9 cellular contexts compared by ENCODE assay signal in the genomic region with DNA sequence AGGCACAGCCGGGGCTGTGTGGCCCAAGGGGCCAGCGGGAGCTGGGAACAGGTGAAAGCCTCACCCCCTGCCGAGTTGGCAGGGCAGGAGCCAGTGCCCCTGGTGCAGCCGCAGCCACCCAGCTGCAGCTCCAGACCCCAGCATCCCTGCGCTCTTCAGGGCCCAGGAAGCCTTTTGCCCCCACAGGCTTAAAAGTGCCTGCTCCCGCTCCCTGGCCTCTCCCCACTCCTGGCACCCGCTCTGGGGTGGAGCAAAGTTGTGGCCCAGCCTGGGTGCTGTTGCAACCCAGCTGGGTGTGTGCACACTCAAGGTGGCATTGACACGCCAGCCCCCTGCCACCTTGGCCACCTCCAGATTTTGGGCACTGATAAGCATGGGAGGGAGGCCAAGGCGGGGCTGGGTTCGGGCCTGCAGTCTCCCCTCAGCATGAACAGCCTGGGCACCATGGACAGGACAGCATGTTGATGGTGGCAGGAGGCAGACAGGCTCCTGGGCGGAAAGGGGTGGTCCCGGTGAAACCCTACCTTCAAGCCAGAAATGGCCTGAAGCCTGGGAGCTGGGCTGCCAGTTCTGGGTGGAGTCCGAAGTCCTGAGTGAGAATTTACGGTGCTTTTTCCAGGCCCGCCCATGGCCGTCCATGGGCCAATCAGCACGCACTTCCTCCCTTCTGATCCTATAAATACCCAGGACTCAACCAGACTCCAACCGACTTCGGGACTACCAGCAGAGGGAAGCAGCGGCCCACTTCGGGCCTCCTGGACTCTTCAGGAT. TPM values are rescaled to one million over a fixed set of nuclear protein-coding genes. Genes with fewer than 3 reads are reported as not detected.
A peak's percentile ranks its signal among the peaks of the same experiment; 100 is the strongest.
DNase-seq lines count a peak whose midpoint lies in the region; ATAC-seq and TF ChIP-seq lines count a peak whose summit lies in the region.
"Had no signal": no experiment of that assay in that cellular context is flagged by ENCODE, and none has a peak within 500 bp of the region (broad histone marks: within the 10 kb centered on the region; RNA-seq: fewer than 3 reads in every experiment).

No MANE protein-coding gene starts in this region.

- ATAC-seq in Right ventricle myocardium inferior: peak; percentile 37
- ATAC-seq in sciatic nerve: no peak

- no peak overlapping the region for H3K9ac ChIP-seq in NT2/D1 (ENCODE audit: insufficient read length, low read depth)

- H3K27me3 Mint-ChIP-seq in type B pancreatic cell: peaks cover 52% of the 10 kb centered on the region
- peaks cover 19% of the 10 kb centered on the region for H3K27me3 Mint-ChIP-seq in T-helper 2 cell treated with Interferon-gamma antibody and Interleukin-4, amounts not matched to agents 5 μg/mL and 100 μg/mL, for 36 hours (ENCODE audit: low read depth)

- DNase-seq in Right ventricle myocardium inferior (ENCODE audit: missing footprints): no peak
- DNase-seq in cardiac septum (ENCODE audit: low spot score): no peak
- peak; percentile 6 for DNase-seq in NT2/D1 (ENCODE audit: low read depth, low spot score)
- peak; percentile 33 for DNase-seq in fibroblast of peridontal ligament (ENCODE audit: extremely low read depth)
- DNase-seq in type B pancreatic cell (ENCODE audit: extremely low spot score, unreplicated experiment): no peak
- DNase-seq in sciatic nerve (ENCODE audit: low spot score): no peak
- DNase-seq in T-helper 2 cell treated with Interferon-gamma antibody and Interleukin-4, amounts not matched to agents 5 μg/mL and 100 μg/mL, for 36 hours (ENCODE audit: low spot score): no peak
- DNase-seq in dedifferentiated amniotic fluid mesenchymal stem cell (ENCODE audit: extremely low spot score): no peak
- DNase-seq: activated naive CD8-positive, alpha-beta T cell treated with anti-CD3 and anti-CD28 coated beads, Interleukin-2, amount 10 ng/mL, durations not matched to agents 7 days and 5 days had no signal

- no peaks in the 10 kb centered on the region for H3K4me1 ChIP-seq in NT2/D1 (ENCODE audit: insufficient read depth, insufficient read length)

- no peak overlapping the region for H3K4me3 ChIP-seq in NT2/D1 (ENCODE audit: insufficient read length, low read depth)

- no peak overlapping the region for H3K4me3 Mint-ChIP-seq in type B pancreatic cell
- no peak overlapping the region for H3K4me3 Mint-ChIP-seq in T-helper 2 cell treated with Interferon-gamma antibody and Interleukin-4, amounts not matched to agents 5 μg/mL and 100 μg/mL, for 36 hours
- H3K4me3 Mint-ChIP-seq: activated naive CD8-positive, alpha-beta T cell treated with anti-CD3 and anti-CD28 coated beads, Interleukin-2, amount 10 ng/mL, durations not matched to agents 7 days and 5 days had no signal

- no peak overlapping the region for H3K27ac Mint-ChIP-seq in type B pancreatic cell
- H3K27ac Mint-ChIP-seq in T-helper 2 cell treated with Interferon-gamma antibody and Interleukin-4, amounts not matched to agents 5 μg/mL and 100 μg/mL, for 36 hours: no peak overlapping the region
- H3K27ac Mint-ChIP-seq: activated naive CD8-positive, alpha-beta T cell treated with anti-CD3 and anti-CD28 coated beads, Interleukin-2, amount 10 ng/mL, durations not matched to agents 7 days and 5 days had no signal

- H3K27me3 ChIP-seq in NT2/D1 (ENCODE audit: insufficient read depth, insufficient read length): no peaks in the 10 kb centered on the region

- H3K9me3 Mint-ChIP-seq in type B pancreatic cell: no peaks in the 10 kb centered on the region
- no peaks in the 10 kb centered on the region for H3K9me3 Mint-ChIP-seq in T-helper 2 cell treated with Interferon-gamma antibody and Interleukin-4, amounts not matched to agents 5 μg/mL and 100 μg/mL, for 36 hours
- H3K9me3 Mint-ChIP-seq: activated naive CD8-positive, alpha-beta T cell treated with anti-CD3 and anti-CD28 coated beads, Interleukin-2, amount 10 ng/mL, durations not matched to agents 7 days and 5 days had no signal

- intact Hi-C loops in Right ventricle myocardium inferior (cut with DNase I) (no loop called here), cardiac septum (cut with DNase I) (no loop called here), sciatic nerve (cut with DNase I) (no loop called here)

- peaks cover 23% of the 10 kb centered on the region for H3K9me3 ChIP-seq in NT2/D1 (ENCODE audit: insufficient read depth, low read length)

- no peaks in the 10 kb centered on the region for H3K4me1 Mint-ChIP-seq in type B pancreatic cell (ENCODE audit: unreplicated experiment)
- H3K4me1 Mint-ChIP-seq in T-helper 2 cell treated with Interferon-gamma antibody and Interleukin-4, amounts not matched to agents 5 μg/mL and 100 μg/mL, for 36 hours (ENCODE audit: low read depth): no peaks in the 10 kb centered on the region
- H3K4me1 Mint-ChIP-seq: activated naive CD8-positive, alpha-beta T cell treated with anti-CD3 and anti-CD28 coated beads, Interleukin-2, amount 10 ng/mL, durations not matched to agents 7 days and 5 days had no signal

- TF ChIP-seq CTCF in type B pancreatic cell (conservative IDR thresholded peaks at IDR 0.05): peak; percentile 51

- no peaks in the 10 kb centered on the region for H3K36me3 Mint-ChIP-seq in type B pancreatic cell
- H3K36me3 Mint-ChIP-seq in T-helper 2 cell treated with Interferon-gamma antibody and Interleukin-4, amounts not matched to agents 5 μg/mL and 100 μg/mL, for 36 hours (ENCODE audit: low read depth): no peaks in the 10 kb centered on the region
- H3K36me3 Mint-ChIP-seq: activated naive CD8-positive, alpha-beta T cell treated with anti-CD3 and anti-CD28 coated beads, Interleukin-2, amount 10 ng/mL, durations not matched to agents 7 days and 5 days had no signal

- H3K36me3 ChIP-seq in NT2/D1 (ENCODE audit: insufficient read depth, insufficient read length, low read length): no peaks in the 10 kb centered on the region

RNA-seq across cellular contexts. Expression of a gene that starts 23.5 kb away (rescaled TPM):
- total RNA-seq in Right ventricle myocardium inferior: 52.3 TPM
- total RNA-seq in cardiac septum: 48.8 TPM
- 51.7 and 69.4 TPM in 2 replicates for total RNA-seq in type B pancreatic cell (ENCODE audit: low replicate concordance)
- total RNA-seq in sciatic nerve: 42.5 TPM

RNA-seq across cellular contexts. Expression of a gene that starts 32.1 kb away (rescaled TPM):
- total RNA-seq in Right ventricle myocardium inferior: 44.6 TPM
- total RNA-seq in cardiac septum: 49.2 TPM
- total RNA-seq in type B pancreatic cell (ENCODE audit: low replicate concordance): 61.7 and 77.6 TPM in 2 replicates
- 81.5 TPM for total RNA-seq in sciatic nerve

RNA-seq across cellular contexts. Expression of a gene that starts 36.7 kb away (rescaled TPM):
- 6.1 TPM for total RNA-seq in Right ventricle myocardium inferior
- total RNA-seq in cardiac septum: 8.7 TPM
- 16.6 and 38.9 TPM in 2 replicates for total RNA-seq in type B pancreatic cell (ENCODE audit: low replicate concordance)
- 12.9 TPM for total RNA-seq in sciatic nerve

RNA-seq across cellular contexts. Expression of a gene that starts 42.8 kb away (rescaled TPM):
- total RNA-seq in Right ventricle myocardium inferior: not detected
- not detected for total RNA-seq in cardiac septum
- total RNA-seq in type B pancreatic cell (ENCODE audit: low replicate concordance): 7.7 and 39.8 TPM in 2 replicates
- total RNA-seq in sciatic nerve: not detected

Comparison
In these comparisons a context has a peak if more than half of its experiments do, and no peak if none do; other contexts are left out.
1. DNase-seq: peak in NT2/D1 (single experiment) and fibroblast of peridontal ligament (single experiment); none in Right ventricle myocardium inferior (single experiment), cardiac septum (single experiment), type B pancreatic cell (single experiment), sciatic nerve (single experiment), T-helper 2 cell treated with Interferon-gamma antibody and Interleukin-4, amounts not matched to agents 5 μg/mL and 100 μg/mL, for 36 hours (single experiment) and dedifferentiated amniotic fluid mesenchymal stem cell (single experiment).